8 cellular contexts compared by ENCODE assay signal in the genomic region with DNA sequence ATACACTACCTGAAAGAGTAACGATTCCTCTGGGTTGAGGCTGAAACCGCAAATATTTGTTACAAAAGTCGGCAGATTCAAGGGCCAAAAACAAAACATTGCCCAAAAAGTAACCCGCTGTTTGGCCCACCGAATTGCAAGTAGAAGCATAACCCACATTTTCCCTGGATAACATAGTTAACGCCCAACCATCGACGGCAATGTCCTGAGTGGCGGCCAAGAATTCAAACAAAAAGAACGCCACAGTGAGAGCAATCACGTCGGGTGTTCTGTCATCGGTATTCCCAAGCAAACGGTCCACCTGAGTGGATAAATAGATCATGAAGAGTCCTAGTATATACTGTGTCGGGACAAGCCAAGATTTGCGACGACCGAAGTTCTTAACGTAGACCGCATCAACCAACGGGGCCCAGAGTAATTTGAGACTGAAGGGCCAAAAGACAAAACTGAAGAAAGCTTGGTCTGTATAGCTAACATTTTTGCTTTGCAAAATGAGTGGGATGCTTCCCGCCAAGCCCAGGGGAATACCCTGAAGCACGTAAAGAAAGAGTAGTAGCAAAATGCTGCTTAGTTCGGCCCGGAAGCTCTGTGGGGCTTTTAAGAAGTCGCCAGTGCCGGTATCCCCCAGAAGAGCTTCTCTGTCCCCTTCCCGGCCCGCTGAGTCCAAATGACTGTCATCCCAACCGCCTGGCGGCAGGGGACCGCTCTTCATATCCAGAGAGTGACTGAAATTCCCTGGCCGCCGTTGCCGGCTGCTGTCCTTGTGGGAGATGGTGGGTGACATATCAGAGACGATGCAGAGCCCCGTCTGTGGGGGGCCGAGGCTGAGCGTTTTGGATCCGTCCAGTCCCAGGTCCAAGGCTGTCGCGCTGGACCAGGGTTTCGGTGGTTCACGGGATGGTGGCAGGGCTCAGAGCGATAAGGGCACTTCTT.
DNase-seq lines count a peak whose midpoint lies in the region; ATAC-seq and TF ChIP-seq lines count a peak whose summit lies in the region.

No MANE protein-coding gene starts in this region.

- H3K79me2 ChIP-seq in KMS-11 (ENCODE audit: insufficient read depth, low read depth): peaks cover 50% of the 10 kb centered on the region

- peak overlapping the region; percentile 96 for H3K4me3 ChIP-seq in KMS-11 (IDR thresholded peaks at IDR 0.05; ENCODE audit: insufficient read depth, low read depth, low read length)
- peak overlapping the region; percentile 91 to 93 for H3K4me3 ChIP-seq in foreskin fibroblast (ENCODE audit: low read depth in 1 of 2, low read length in 2 of 2)
- H3K4me3 ChIP-seq in neutrophil (ENCODE audit: low read depth in 1 of 2, low read length in 1 of 2): peak overlapping the region; percentile 90 to 96

- H4K20me1 ChIP-seq in KMS-11 (ENCODE audit: insufficient read depth): peaks cover 9% of the 10 kb centered on the region; the same call in 1 of the 2 replicates

- H3K9ac ChIP-seq in KMS-11: peak overlapping the region; percentile 94

- ATAC-seq in GM21526 (IDR thresholded peaks at IDR 0.05; ENCODE audit: low FRiP score, unreplicated experiment): peak; percentile 10

- no peak for TF ChIP-seq CTCF in KMS-11 (conservative IDR thresholded peaks at IDR 0.05; ENCODE audit: low read depth, low read length)
- TF ChIP-seq CTCF in foreskin fibroblast (IDR thresholded peaks at IDR 0.05; ENCODE audit: low read depth, low read length): no peak
- TF ChIP-seq CTCF in neutrophil (IDR thresholded peaks at IDR 0.05): no peak

- peak overlapping the region; percentile 97 for H3K4me2 ChIP-seq in KMS-11

- H3K4me1 ChIP-seq in KMS-11 (ENCODE audit: low read depth, poor library complexity, severe bottlenecking): peaks cover 38% of the 10 kb centered on the region
- H3K4me1 ChIP-seq in neutrophil (ENCODE audit: control insufficient read depth in 1 of 2, insufficient read depth in 1 of 2, low read depth in 1 of 2, low read length in 1 of 2): peaks cover 31 to 34% of the 10 kb centered on the region in 2 experiments

- peak overlapping the region; percentile 54 for H2AFZ ChIP-seq in KMS-11 (ENCODE audit: low read depth)

- H3K9me3 ChIP-seq in neutrophil: no peaks in the 10 kb centered on the region

- H3K36me3 ChIP-seq in KMS-11 (ENCODE audit: insufficient read depth) (no peaks in the 10 kb centered on the region), neutrophil (no peaks in the 10 kb centered on the region)

- H3K27me3 ChIP-seq in KMS-11 (ENCODE audit: insufficient read depth, low read depth): no peaks in the 10 kb centered on the region
- H3K27me3 ChIP-seq in neutrophil: no peaks in the 10 kb centered on the region

- H3K27ac ChIP-seq in KMS-11 (peak overlapping the region; percentile 94), neutrophil (peak overlapping the region; percentile 91)

- DNase-seq in COR-L47 (lab: John Stamatoyannopoulos, UW) (peak; percentile 20), foreskin fibroblast (peak in 1 of 2 donors; percentile 29), HPDE6-E6E7 (ENCODE audit: extremely low spot score) (no peak), NCI-H187 (lab: John Stamatoyannopoulos, UW) (no peak)
- DNase-seq in activated T-cell treated with anti-CD3 and anti-CD28 coated beads, Interleukin-2, amount 50 U/mL, for 1 hour: peak; percentile 47

Comparison
In these comparisons a context has a peak if more than half of its experiments do, and no peak if none do; other contexts are left out.
1. DNase-seq: peak in COR-L47 (single experiment) and activated T-cell treated with anti-CD3 and anti-CD28 coated beads, Interleukin-2, amount 50 U/mL, for 1 hour (single experiment); none in HPDE6-E6E7 (single experiment) and NCI-H187 (0 of 2).
2. Peak in every context shown above with its lines, with median percentiles within 50 percentile points of each other: H3K4me3 ChIP-seq.